Comparison of ENCODE assay signal across 8 cellular contexts in genomic region chr12:104603545-104603973, GRCh38.
DNase-seq lines count a peak whose midpoint lies in the region; FAIRE-seq and TF ChIP-seq lines count a peak whose summit lies in the region.
"Had no signal": no experiment of that assay in that cellular context is flagged by ENCODE, and none has a peak within 500 bp of the region (broad histone marks: within the 10 kb centered on the region; RNA-seq: fewer than 3 reads in every experiment).

No MANE protein-coding gene starts in this region.

- peak overlapping the region; percentile 87 for H3K4me2 ChIP-seq in GM23248 (ENCODE audit: unreplicated experiment)
- H3K4me2 ChIP-seq: KMS-11 had no signal

- no peaks in the 10 kb centered on the region for H3K36me3 ChIP-seq in GM23248 (ENCODE audit: low read depth)
- H3K36me3 ChIP-seq in esophagus (ENCODE audit: control insufficient read depth in 2 of 2, insufficient read depth in 2 of 2, low read length in 1 of 2) = no peaks in the 10 kb centered on the region
- no peaks in the 10 kb centered on the region for H3K36me3 ChIP-seq in skeletal muscle tissue (ENCODE audit: control insufficient read depth in 3 of 3, insufficient read depth in 3 of 3, low read length in 3 of 3)

- in situ Hi-C loops in GM23248 (cut with MboI) = no loop called here

- no peaks in the 10 kb centered on the region for H3K9me3 Mint-ChIP-seq in mesothelial cell of epicardium

- H2AFZ ChIP-seq in GM23248 = peak overlapping the region; percentile 27; the same call in 1 of the 2 replicates

- no peak overlapping the region for H3K4me3 Mint-ChIP-seq in mesothelial cell of epicardium

- H3K27ac ChIP-seq in GM23248 (peak overlapping the region; percentile 97), esophagus (ENCODE audit: low read depth in 2 of 2, low read length in 1 of 2) (peak overlapping the region; percentile 35 to 54), skeletal muscle tissue (ENCODE audit: low read depth, low read length) (peak overlapping the region; percentile 57)
- H3K27ac ChIP-seq: KMS-11 had no signal

- H4K20me1 ChIP-seq in GM23248 (ENCODE audit: insufficient read depth) = no peaks in the 10 kb centered on the region

- peaks cover 43% of the 10 kb centered on the region for H3K4me1 Mint-ChIP-seq in mesothelial cell of epicardium

- peaks cover 22% of the 10 kb centered on the region for H3K27me3 Mint-ChIP-seq in mesothelial cell of epicardium (ENCODE audit: low read depth)

- no peaks in the 10 kb centered on the region for H3K9me2 ChIP-seq in GM23248 (ENCODE audit: insufficient read depth)

- no peaks in the 10 kb centered on the region for H3K9me3 ChIP-seq in GM23248 (ENCODE audit: low read depth)
- no peaks in the 10 kb centered on the region for H3K9me3 ChIP-seq in esophagus (ENCODE audit: control insufficient read depth in 2 of 2, insufficient read depth in 1 of 2, low read depth in 1 of 2, low read length in 1 of 2)
- no peaks in the 10 kb centered on the region for H3K9me3 ChIP-seq in skeletal muscle tissue (ENCODE audit: control insufficient read depth in 3 of 3, low read length in 3 of 3)

- H3K4me3 ChIP-seq in GM23248 (0 out of 2 replicates have a peak overlapping the region, but pooled peaks have one; percentile 15), esophagus (ENCODE audit: low read depth in 1 of 2, low read length in 2 of 2) (no peak overlapping the region), skeletal muscle tissue (ENCODE audit: low read length in 3 of 3) (no peak overlapping the region)

- no peaks in the 10 kb centered on the region for H3K79me2 ChIP-seq in GM23248 (ENCODE audit: insufficient read depth)

- no peaks in the 10 kb centered on the region for H3K36me3 Mint-ChIP-seq in mesothelial cell of epicardium

- H3K4me1 ChIP-seq in GM23248 (ENCODE audit: insufficient read depth) (peaks cover 37% of the 10 kb centered on the region), esophagus (ENCODE audit: control insufficient read depth in 2 of 2, insufficient read depth in 2 of 2, low read length in 1 of 2) (peaks cover 2 to 5% of the 10 kb centered on the region in 2 donors), skeletal muscle tissue (ENCODE audit: control insufficient read depth in 3 of 3, insufficient read depth in 3 of 3, low read length in 3 of 3) (peaks cover 5 to 11% (median 11%) of the 10 kb centered on the region in 3 donors)

- WGBS in GM23248 (ENCODE audit: low coverage in 1 of 2, low lambda C conversion rate in 2 of 2, missing lambda C conversion rate in 2 of 2), 2 experiments = 4 to 8% methylated on average over 1 of the region's 1 CpG
- WGBS in esophagus, 2 donors = 90 to 94% methylated on average over 1 of the region's 1 CpG

- H3K27me3 ChIP-seq in GM23248 (replicated peaks; ENCODE audit: insufficient read depth) (no peaks in the 10 kb centered on the region), esophagus (ENCODE audit: control insufficient read depth in 1 of 2, insufficient read depth in 2 of 2, low read length in 2 of 2) (no peaks in the 10 kb centered on the region), skeletal muscle tissue (ENCODE audit: control insufficient read depth in 3 of 3, insufficient read depth in 3 of 3, low read length in 3 of 3) (no peaks in the 10 kb centered on the region)

- peak overlapping the region; percentile 88 for H3K9ac ChIP-seq in GM23248
- H3K9ac ChIP-seq in skeletal muscle tissue (ENCODE audit: low read depth in 1 of 3, low read length in 3 of 3) = no peak overlapping the region
- H3K9ac ChIP-seq: KMS-11 had no signal

- peaks cover 46% of the 10 kb centered on the region for H3F3A ChIP-seq in GM23248 (ENCODE audit: insufficient read depth)

- TF ChIP-seq CTCF in mesothelial cell of epicardium (IDR thresholded peaks at IDR 0.05; ENCODE audit: unreplicated experiment) = no peak

- FAIRE-seq in RCC 7860 (lab: Jason Lieb, UNC) = peak; percentile 89

- peak; percentile 59 for DNase-seq in GM23248
- DNase-seq in RCC 7860 (ENCODE audit: low spot score) = peak; percentile 99
- DNase-seq in NCI-H446 treated with DMSO at 0.1 percent for 48 hours (lab: John Stamatoyannopoulos, UW) = no peak
- no peak for DNase-seq in activated CD4-positive, CD25-positive, alpha-beta regulatory T cell (lab: John Stamatoyannopoulos, UW)
- no peak for DNase-seq in mesothelial cell of epicardium (ENCODE audit: low spot score in 2 of 2, unreplicated experiment in 2 of 2)

- H3K27ac Mint-ChIP-seq in mesothelial cell of epicardium = no peak overlapping the region

Comparison
In these comparisons a context has a peak if more than half of its experiments do, and no peak if none do; other contexts are left out.
1. DNase-seq: peak in GM23248 (single experiment) and RCC 7860 (single experiment); none in NCI-H446 treated with DMSO at 0.1 percent for 48 hours (single experiment), activated CD4-positive, CD25-positive, alpha-beta regulatory T cell (0 of 4) and mesothelial cell of epicardium (0 of 2).
2. H3K27ac ChIP-seq: peak in every context shown above with its lines; median percentile 97 in GM23248; 57 in skeletal muscle tissue; 44 in esophagus.